In genomic region chr1:234748066-234748465, GRCh38 we compare ENCODE assay signal across 1 cellular context.
TF ChIP-seq lines count a peak whose summit lies in the region.

No MANE protein-coding gene starts in this region.

TF ChIP-seq in HepG2, 621 proteins besides CTCF, POLR2A, EP300 and RAD21 (continued from another document and continues in another):
- TF ChIP-seq CEBPZ (IDR thresholded peaks at IDR 0.05; ENCODE audit: low read length) (no peak), SP2 (CRISPR knock-in tag; IDR thresholded peaks at IDR 0.05) (no peak), SALL1 (CRISPR knock-in tag; IDR thresholded peaks at IDR 0.05) (0 out of 2 replicates have a peak, but pooled peaks have one; percentile 22), ZNF282 (IDR thresholded peaks at IDR 0.05; ENCODE audit: partially characterized antibody) (no peak), ZSCAN5A (CRISPR knock-in tag; IDR thresholded peaks at IDR 0.05; ENCODE audit: borderline replicate concordance) (no peak), SNAPC2 (CRISPR knock-in tag; IDR thresholded peaks at IDR 0.05) (no peak), ZNF878 (CRISPR knock-in tag; IDR thresholded peaks at IDR 0.05) (no peak), ZNF235 (CRISPR knock-in tag; IDR thresholded peaks at IDR 0.05; ENCODE audit: borderline replicate concordance) (no peak), MEF2D (CRISPR knock-in tag; IDR thresholded peaks at IDR 0.05) (no peak), ZNF772 (CRISPR knock-in tag; IDR thresholded peaks at IDR 0.05) (0 out of 2 replicates have a peak, but pooled peaks have one; percentile 32), SOX13 (IDR thresholded peaks at IDR 0.05) (no peak), SOX13 (CRISPR knock-in tag; conservative IDR thresholded peaks at IDR 0.05 in 1 of 2, IDR thresholded peaks at IDR 0.05 in 1 of 2) (peak in 1 of 2 experiments; percentile 53; a peak in 1 of 4 replicates), ZNF263 (CRISPR knock-in tag; IDR thresholded peaks at IDR 0.05) (no peak), HMG20A (CRISPR knock-in tag; IDR thresholded peaks at IDR 0.05; ENCODE audit: borderline replicate concordance) (peak; percentile 47; the same call in 1 of the 2 replicates), CCDC6 (CRISPR knock-in tag; IDR thresholded peaks at IDR 0.05) (no peak), FOXP1 (IDR thresholded peaks at IDR 0.05) (no peak), FOXP1 (CRISPR knock-in tag; IDR thresholded peaks at IDR 0.05) (0 out of 2 replicates have a peak, but pooled peaks have one; percentile 7), KDM1A (CRISPR knock-in tag; IDR thresholded peaks at IDR 0.05) (no peak), IRF9 (CRISPR knock-in tag; IDR thresholded peaks at IDR 0.05; ENCODE audit: borderline replicate concordance) (no peak), HNF4A (CRISPR knock-in tag; IDR thresholded peaks at IDR 0.05) (peak; percentile 59; the same call in 1 of the 2 replicates), ZBTB49 (CRISPR knock-in tag; IDR thresholded peaks at IDR 0.05; ENCODE audit: borderline replicate concordance) (no peak), ELF3 (CRISPR knock-in tag; IDR thresholded peaks at IDR 0.05) (peak; percentile 56; the same call in 1 of the 2 replicates), RNF219 (CRISPR knock-in tag; IDR thresholded peaks at IDR 0.05) (no peak), TFDP1 (CRISPR knock-in tag; IDR thresholded peaks at IDR 0.05; ENCODE audit: borderline replicate concordance) (peak; percentile 27; the same call in 1 of the 2 replicates), ATF5 (CRISPR knock-in tag; IDR thresholded peaks at IDR 0.05; ENCODE audit: low read depth) (no peak), FOXK1 (CRISPR knock-in tag; IDR thresholded peaks at IDR 0.05; ENCODE audit: borderline replicate concordance, low read depth) (no peak), ZNF574 (CRISPR knock-in tag; IDR thresholded peaks at IDR 0.05) (no peak), SP5 (CRISPR knock-in tag; IDR thresholded peaks at IDR 0.05; ENCODE audit: borderline replicate concordance, low read depth) (peak; percentile 67; the same call in 1 of the 2 replicates), MIXL1 (CRISPR knock-in tag; IDR thresholded peaks at IDR 0.05) (0 out of 2 replicates have a peak, but pooled peaks have one; percentile 20), HDAC2 (CRISPR knock-in tag; IDR thresholded peaks at IDR 0.05) (peak; percentile 67; the same call in 1 of the 2 replicates), ZNF367 (CRISPR knock-in tag; IDR thresholded peaks at IDR 0.05; ENCODE audit: borderline replicate concordance) (no peak), IRF1 (CRISPR knock-in tag; IDR thresholded peaks at IDR 0.05; ENCODE audit: low read depth) (no peak), TEAD3 (CRISPR knock-in tag; optimal IDR thresholded peaks at IDR 0.05; ENCODE audit: borderline replicate concordance) (peak; percentile 10), HNF4G (IDR thresholded peaks at IDR 0.05; ENCODE audit: borderline replicate concordance, low read depth, low read length) (0 out of 2 replicates have a peak, but pooled peaks have one; percentile 24), HNF4G (CRISPR knock-in tag; IDR thresholded peaks at IDR 0.05; ENCODE audit: borderline replicate concordance, low read depth) (no peak), KDM4B (CRISPR knock-in tag; IDR thresholded peaks at IDR 0.05) (no peak), ZNF251 (CRISPR knock-in tag; IDR thresholded peaks at IDR 0.05) (no peak), PHF8 (CRISPR knock-in tag; IDR thresholded peaks at IDR 0.05) (no peak), FLYWCH1 (CRISPR knock-in tag; IDR thresholded peaks at IDR 0.05) (no peak), ERF (CRISPR knock-in tag; IDR thresholded peaks at IDR 0.05) (0 out of 2 replicates have a peak, but pooled peaks have one; percentile 19), DZIP1 (CRISPR knock-in tag; IDR thresholded peaks at IDR 0.05) (no peak)
